Comparison of ENCODE assay signal across 8 cellular contexts in the genomic region with DNA sequence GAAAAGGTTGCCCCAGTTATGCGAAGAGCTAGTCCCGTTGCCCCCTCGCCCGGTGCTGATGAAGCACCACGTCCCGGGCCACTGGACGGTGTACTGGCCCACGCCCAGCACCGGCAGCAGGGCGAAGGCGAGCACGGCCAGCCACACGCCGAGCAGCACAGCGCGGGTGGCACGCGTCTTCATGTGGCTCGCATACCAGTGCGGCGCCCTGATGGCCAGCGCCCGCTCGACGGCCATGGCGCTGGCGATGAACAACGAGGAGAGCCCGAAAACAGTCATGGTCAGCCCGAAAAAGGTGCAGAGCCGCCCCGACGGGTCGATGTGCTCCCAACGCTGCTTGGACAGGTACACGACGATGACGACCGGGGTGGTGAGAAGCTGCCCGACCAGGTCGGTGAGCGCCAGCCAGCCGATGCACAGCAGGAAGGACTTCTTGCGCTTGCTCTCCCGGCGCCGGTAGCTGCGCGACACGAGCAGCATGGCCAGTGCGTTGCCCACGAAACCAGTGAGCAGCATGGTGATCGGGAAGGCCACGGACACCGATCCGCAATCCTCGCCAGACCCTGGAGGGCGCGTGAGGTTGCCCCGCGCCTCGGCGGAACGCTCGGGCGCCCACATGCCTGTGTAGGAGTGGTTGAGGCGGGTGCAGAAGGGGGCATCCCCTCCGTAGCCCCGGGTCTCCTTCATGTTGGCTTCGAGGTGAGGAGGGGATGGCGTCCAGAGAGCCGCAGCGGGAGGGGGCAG. TPM values are rescaled to one million over a fixed set of nuclear protein-coding genes. Genes with fewer than 3 reads are reported as not detected.
A peak's percentile ranks its signal among the peaks of the same experiment; 100 is the strongest.
DNase-seq lines count a peak whose midpoint lies in the region; ATAC-seq and TF ChIP-seq lines count a peak whose summit lies in the region.

No MANE protein-coding gene starts in this region.

- TF ChIP-seq CTCF in heart left ventricle (IDR thresholded peaks at IDR 0.05): no peak

- H3K27ac Mint-ChIP-seq in activated T-helper 1 cell treated with anti-CD3 and anti-CD28 coated beads, Interleukin-12 subunit alpha, Interleukin-12 subunit beta, Interleukin-2, Interleukin-4 antibody, amounts not matched to agents 30 ng/mL and 10 ng/mL and 1 ng/mL, durations not matched to agents 14 hours and 24 hours and 36 hours: peak overlapping the region; percentile 43

- peaks cover 55% of the 10 kb centered on the region for H3K27me3 Mint-ChIP-seq in activated T-helper 1 cell treated with anti-CD3 and anti-CD28 coated beads, Interleukin-12 subunit alpha, Interleukin-12 subunit beta, Interleukin-2, Interleukin-4 antibody, amounts not matched to agents 30 ng/mL and 10 ng/mL and 1 ng/mL, durations not matched to agents 14 hours and 24 hours and 36 hours (ENCODE audit: insufficient read depth)

- H3K9me3 ChIP-seq in ES-I3 (ENCODE audit: control insufficient read depth, insufficient read depth, low read length) (no peaks in the 10 kb centered on the region), heart left ventricle (no peaks in the 10 kb centered on the region)

- no peaks in the 10 kb centered on the region for H3K9me3 Mint-ChIP-seq in activated T-helper 1 cell treated with anti-CD3 and anti-CD28 coated beads, Interleukin-12 subunit alpha, Interleukin-12 subunit beta, Interleukin-2, Interleukin-4 antibody, amounts not matched to agents 30 ng/mL and 10 ng/mL and 1 ng/mL, durations not matched to agents 14 hours and 24 hours and 36 hours

- H3K36me3 ChIP-seq in ES-I3 (ENCODE audit: insufficient read depth, low read length): no peaks in the 10 kb centered on the region
- H3K36me3 ChIP-seq in heart left ventricle: no peaks in the 10 kb centered on the region

- H3K9ac ChIP-seq in ES-I3 (ENCODE audit: low read depth, low read length): peak overlapping the region; percentile 56; the same call in 1 of the 2 replicates

- peak; percentile 44 for ATAC-seq in HG02759 (IDR thresholded peaks at IDR 0.05; ENCODE audit: unreplicated experiment)
- ATAC-seq in heart left ventricle: peak in 2 of 4 donors; percentile 46 to 60
- no peak for ATAC-seq in HG02981 (IDR thresholded peaks at IDR 0.05; ENCODE audit: unreplicated experiment)
- ATAC-seq in HG03280 (IDR thresholded peaks at IDR 0.05; ENCODE audit: unreplicated experiment): no peak

- H3K27ac ChIP-seq in heart left ventricle: peak overlapping the region in 1 of 12 donors; percentile 32

- H3K4me1 Mint-ChIP-seq in activated T-helper 1 cell treated with anti-CD3 and anti-CD28 coated beads, Interleukin-12 subunit alpha, Interleukin-12 subunit beta, Interleukin-2, Interleukin-4 antibody, amounts not matched to agents 30 ng/mL and 10 ng/mL and 1 ng/mL, durations not matched to agents 14 hours and 24 hours and 36 hours (ENCODE audit: low read depth): peaks cover 20% of the 10 kb centered on the region

- peak overlapping the region; percentile 15 to 59 (median 50) for H3K4me3 ChIP-seq in heart left ventricle

- no peaks in the 10 kb centered on the region for H3K36me3 Mint-ChIP-seq in activated T-helper 1 cell treated with anti-CD3 and anti-CD28 coated beads, Interleukin-12 subunit alpha, Interleukin-12 subunit beta, Interleukin-2, Interleukin-4 antibody, amounts not matched to agents 30 ng/mL and 10 ng/mL and 1 ng/mL, durations not matched to agents 14 hours and 24 hours and 36 hours (ENCODE audit: low read depth)

- H3K4me3 Mint-ChIP-seq in activated T-helper 1 cell treated with anti-CD3 and anti-CD28 coated beads, Interleukin-12 subunit alpha, Interleukin-12 subunit beta, Interleukin-2, Interleukin-4 antibody, amounts not matched to agents 30 ng/mL and 10 ng/mL and 1 ng/mL, durations not matched to agents 14 hours and 24 hours and 36 hours: peak overlapping the region; percentile 79

- DNase-seq in activated T-helper 1 cell treated with anti-CD3 and anti-CD28 coated beads, Interleukin-12 subunit alpha, Interleukin-12 subunit beta, Interleukin-2, Interleukin-4 antibody, amounts not matched to agents 30 ng/mL and 10 ng/mL and 1 ng/mL, durations not matched to agents 14 hours and 24 hours and 36 hours (ENCODE audit: low spot score): no peak
- peak in 1 of 5 donors; percentile 66 for DNase-seq in heart left ventricle
- DNase-seq in posterior vena cava (ENCODE audit: low spot score): peak; percentile 79
- no peak for DNase-seq in H4 (ENCODE audit: low spot score)

- no peaks in the 10 kb centered on the region for H3K4me1 ChIP-seq in ES-I3 (ENCODE audit: insufficient read depth, low read length)
- H3K4me1 ChIP-seq in heart left ventricle: peaks cover 0 to 20% (median 8%) of the 10 kb centered on the region in 12 donors

- intact Hi-C loops in activated T-helper 1 cell treated with anti-CD3 and anti-CD28 coated beads, Interleukin-12 subunit alpha, Interleukin-12 subunit beta, Interleukin-2, Interleukin-4 antibody, amounts not matched to agents 30 ng/mL and 10 ng/mL and 1 ng/mL, durations not matched to agents 14 hours and 24 hours and 36 hours (cut with micrococcal nuclease): loop anchor here (5.0 to 10.0 kb wide), 2 partner anchors 130 to 302 kb away; no protein-coding TSS in a partner anchor
- intact Hi-C loops in heart left ventricle (cut with DNase I) (loop anchor here in 2 of 10 donors (5.0 kb wide), 3 partner anchors 360 to 520 kb away; no protein-coding TSS in a partner anchor), posterior vena cava (cut with DNase I) (loop anchor here in 1 of 2 donors (5.0 kb wide), 1 partner anchor 520 kb away; no protein-coding TSS in a partner anchor)

- no peak for TF ChIP-seq POLR2A in heart left ventricle (IDR thresholded peaks at IDR 0.05)

- 1 to 12% (median 2%) methylated on average over 31 to 73 of the region's 73 CpGs for WGBS in heart left ventricle, 4 donors

- H3K27me3 ChIP-seq in heart left ventricle: peaks cover 6 to 58% (median 26%) of the 10 kb centered on the region in 9 donors

RNA-seq across cellular contexts. Expression of a gene that starts 0.6 kb away (rescaled TPM):
- total RNA-seq in activated T-helper 1 cell treated with anti-CD3 and anti-CD28 coated beads, Interleukin-12 subunit alpha, Interleukin-12 subunit beta, Interleukin-2, Interleukin-4 antibody, amounts not matched to agents 30 ng/mL and 10 ng/mL and 1 ng/mL, durations not matched to agents 14 hours and 24 hours and 36 hours: 1.3 and 1.4 TPM in 2 replicates
- 10 to 100 TPM in 1 of 9 donors, 1 to 10 TPM in 6, under 1 TPM in 2; 0.45 to 11.6 (median 1.3) TPM for total RNA-seq in heart left ventricle
- 1 to 10 TPM; 1.1 to 2.3 TPM for polyA plus RNA-seq in heart left ventricle
- total RNA-seq in posterior vena cava: 10 to 100 TPM; 15.6 to 23.1 TPM
- total RNA-seq in H4 (2014; rRNA removed; shearing (Covaris generic)): 0.50 and 2.4 TPM in 2 replicates

RNA-seq across cellular contexts. Expression of a gene that starts 33.8 kb away (rescaled TPM):
- 149 and 152 TPM in 2 replicates for total RNA-seq in activated T-helper 1 cell treated with anti-CD3 and anti-CD28 coated beads, Interleukin-12 subunit alpha, Interleukin-12 subunit beta, Interleukin-2, Interleukin-4 antibody, amounts not matched to agents 30 ng/mL and 10 ng/mL and 1 ng/mL, durations not matched to agents 14 hours and 24 hours and 36 hours
- 10 to 100 TPM; 24.6 to 56.6 (median 52.9) TPM for total RNA-seq in heart left ventricle
- 10 to 100 TPM; 36.3 to 47.7 TPM for polyA plus RNA-seq in heart left ventricle
- total RNA-seq in posterior vena cava: 10 to 100 TPM; 79.2 to 81.3 TPM
- total RNA-seq in H4 (2014; rRNA removed; shearing (Covaris generic)): 8.3 and 22.9 TPM in 2 replicates
